ENCODE assay signal across 21 cellular contexts in genomic region chr4:37663552-37663951, GRCh38. TPM values are rescaled to one million over a fixed set of nuclear protein-coding genes. Genes with fewer than 3 reads are reported as not detected.
DNase-seq lines count a peak whose midpoint lies in the region; TF ChIP-seq lines count a peak whose summit lies in the region.
"Had no signal": no experiment of that assay in that cellular context is flagged by ENCODE, and none has a peak within 500 bp of the region (broad histone marks: within the 10 kb centered on the region; RNA-seq: fewer than 3 reads in every experiment).

No MANE protein-coding gene starts in this region.

- intact Hi-C loops in OCI-LY7 (cut with micrococcal nuclease; ENCODE audit: unreplicated experiment) = no loop called here

- H2AFZ ChIP-seq in OCI-LY7 (ENCODE audit: low read length) = no peak overlapping the region

- no peaks in the 10 kb centered on the region for H3K27me3 ChIP-seq in SJCRH30
- H3K27me3 ChIP-seq in skeletal muscle tissue (ENCODE audit: control insufficient read depth in 3 of 3, insufficient read depth in 3 of 3, low read length in 3 of 3) = no peaks in the 10 kb centered on the region
- H3K27me3 ChIP-seq: body of pancreas, foreskin keratinocyte, upper lobe of right lung had no signal

- H3K4me1 ChIP-seq in SJCRH30 = peaks cover 61% of the 10 kb centered on the region
- peaks cover 61 to 73% (median 67%) of the 10 kb centered on the region in 3 donors for H3K4me1 ChIP-seq in skeletal muscle tissue (ENCODE audit: control insufficient read depth in 3 of 3, insufficient read depth in 3 of 3, low read length in 3 of 3)
- H3K4me1 ChIP-seq in OCI-LY7 (ENCODE audit: insufficient read depth, low read length, poor library complexity, severe bottlenecking) = peaks cover 13% of the 10 kb centered on the region

- H3K27ac ChIP-seq in SJCRH30 = peak overlapping the region; percentile 95
- peak overlapping the region; percentile 83 for H3K27ac ChIP-seq in skeletal muscle tissue (ENCODE audit: low read depth, low read length)
- H3K27ac ChIP-seq in OCI-LY7 (ENCODE audit: low read depth, low read length, poor library complexity, severe bottlenecking) = no peak overlapping the region
- H3K27ac ChIP-seq: foreskin keratinocyte, upper lobe of right lung, VCaP had no signal

- H4K20me1 ChIP-seq in OCI-LY7 (ENCODE audit: insufficient read depth, low read length) = peaks cover 14% of the 10 kb centered on the region

- POLR2A ChIA-PET in OCI-LY7 (lab: Charles Lee) = interaction anchor here (0.7 to 3.2 kb wide), 3 partner anchors 10 to 18 kb away, joined by 3 to 18 read pairs (median 13); no protein-coding TSS in a partner anchor

- H3K4me3 ChIP-seq in SJCRH30 (no peak overlapping the region), skeletal muscle tissue (ENCODE audit: low read length in 3 of 3) (peak overlapping the region in 1 of 3 donors; percentile 38), OCI-LY7 (ENCODE audit: low read depth, low read length, poor library complexity, severe bottlenecking) (no peak overlapping the region)
- H3K4me3 ChIP-seq: body of pancreas, upper lobe of right lung had no signal

- no TSS peak for BruUV-seq in OCI-LY7 (replicated peaks; lab: Mats Ljungman, UMichigan)

- CTCF ChIA-PET in OCI-LY7 (lab: Charles Lee; ENCODE audit: unreplicated experiment) = no interaction called here

- H3K79me2 ChIP-seq in OCI-LY7 (ENCODE audit: insufficient read depth, low read depth, low read length) = peaks cover 55% of the 10 kb centered on the region; the same call in 1 of the 2 replicates

- H3K36me3 ChIP-seq in SJCRH30 (no peaks in the 10 kb centered on the region; the same call in 1 of the 2 replicates), skeletal muscle tissue (ENCODE audit: control insufficient read depth in 3 of 3, insufficient read depth in 3 of 3, low read length in 3 of 3) (no peaks in the 10 kb centered on the region), OCI-LY7 (ENCODE audit: insufficient read depth, low read length) (peaks cover 11% of the 10 kb centered on the region; the same call in 1 of the 2 replicates)
- H3K36me3 ChIP-seq: upper lobe of right lung had no signal

- DNase-seq in HuH-7 (ENCODE audit: low spot score) = peak; percentile 44
- DNase-seq in SJCRH30 = no peak
- peak; percentile 40 for DNase-seq in kidney tubule cell (ENCODE audit: low spot score)
- no peak for DNase-seq in OCI-LY7 (ENCODE audit: low spot score)
- DNase-seq in medulla oblongata (ENCODE audit: extremely low spot score) = no peak
- no peak for DNase-seq in Kasumi-1 (lab: John Stamatoyannopoulos, UW)
- DNase-seq in NCI-H69 (lab: John Stamatoyannopoulos, UW) = no peak
- DNase-seq: activated CD4-positive, alpha-beta T cell treated with anti-CD3 and anti-CD28 coated beads, Interleukin-2, amount 50 U/mL, for 48 hours; activated T-cell treated with anti-CD3 and anti-CD28 coated beads, Interleukin-2, amount 50 U/mL, for 1 hour; body of pancreas; COR-L47; foreskin keratinocyte; NCI-H1105 treated with DMSO at 0.1 percent for 48 hours; NCI-H2107; NCI-H510A; stimulated activated CD4-positive, alpha-beta T cell treated with anti-CD3 and anti-CD28 coated beads, Interleukin-2, amount 100 ng/mL, for 24 hours; stimulated activated naive CD4-positive, alpha-beta T cell treated with Interleukin-2 at 50 U/mL for 16 hours; T-helper 1 cell; upper lobe of right lung had no signal

- H3K9me3 ChIP-seq in SJCRH30 (replicated peaks) = no peaks in the 10 kb centered on the region
- H3K9me3 ChIP-seq in skeletal muscle tissue (ENCODE audit: control insufficient read depth in 3 of 3, low read length in 3 of 3) = no peaks in the 10 kb centered on the region
- 0 out of 2 replicates have a peak, but pooled peaks cover under 1% of the 10 kb centered on the region for H3K9me3 ChIP-seq in OCI-LY7 (ENCODE audit: low read length)
- H3K9me3 ChIP-seq: body of pancreas, upper lobe of right lung had no signal

- TF ChIP-seq CTCF in OCI-LY7 (conservative IDR thresholded peaks at IDR 0.05; ENCODE audit: low read length) = no peak

- no peaks in the 10 kb centered on the region for H3K9me2 ChIP-seq in OCI-LY7 (ENCODE audit: insufficient read depth, low read length)

- H3K9ac ChIP-seq in skeletal muscle tissue (ENCODE audit: low read depth in 1 of 3, low read length in 3 of 3) = peak overlapping the region; percentile 15 to 61 (median 24)

- H3K4me2 ChIP-seq in OCI-LY7 (ENCODE audit: low read length) = no peak overlapping the region

RNA-seq across cellular contexts. Expression of gene RELL1, which starts 22.6 kb away (rescaled TPM):
- total RNA-seq in SJCRH30 (2014; rRNA removed; shearing (Covaris generic)) = 83.7 and 90.9 TPM in 2 replicates
- total RNA-seq in skeletal muscle tissue = 82.5 TPM
- 60.7 and 62.3 TPM in 2 replicates for total RNA-seq in OCI-LY7 (2014; rRNA removed; shearing (Covaris generic))
- 51.6 and 53.5 TPM in 2 replicates for total RNA-seq in OCI-LY7 (2022)

Comparison
In these comparisons a context has a peak if more than half of its experiments do, and no peak if none do; other contexts are left out.
1. DNase-seq: peak in HuH-7 (single experiment) and kidney tubule cell (single experiment); none in SJCRH30 (0 of 2), OCI-LY7 (single experiment), medulla oblongata (single experiment), Kasumi-1 (0 of 2) and NCI-H69 (single experiment).